21 cellular contexts compared by ENCODE assay signal in genomic region chr5:158471179-158471924, GRCh38.
DNase-seq lines count a peak whose midpoint lies in the region; ATAC-seq lines count a peak whose summit lies in the region.
"Had no signal": no experiment of that assay in that cellular context is flagged by ENCODE, and none has a peak within 500 bp of the region (broad histone marks: within the 10 kb centered on the region; RNA-seq: fewer than 3 reads in every experiment).

No MANE protein-coding gene starts in this region.

- no peak overlapping the region for H3K27ac Mint-ChIP-seq in activated T-helper 17 cell treated with anti-CD3 and anti-CD28 coated beads, Interleukin-2, amount 50 U/mL, for 72 hours
- H3K27ac Mint-ChIP-seq: activated CD4-positive, alpha-beta memory T cell treated with anti-CD3 and anti-CD28 coated beads, Interleukin-2, amount 10 ng/mL, durations not matched to agents 7 days and 5 days; activated naive CD8-positive, alpha-beta T cell treated with anti-CD3 and anti-CD28 coated beads, Interleukin-2, amount 50 U/mL, for 24 hours; CD4-positive, alpha-beta T cell had no signal

- peaks cover 7% of the 10 kb centered on the region for H3K27me3 Mint-ChIP-seq in activated T-helper 17 cell treated with anti-CD3 and anti-CD28 coated beads, Interleukin-2, amount 50 U/mL, for 72 hours
- H3K27me3 Mint-ChIP-seq: activated CD4-positive, alpha-beta memory T cell treated with anti-CD3 and anti-CD28 coated beads, Interleukin-2, amount 10 ng/mL, durations not matched to agents 7 days and 5 days; activated naive CD8-positive, alpha-beta T cell treated with anti-CD3 and anti-CD28 coated beads, Interleukin-2, amount 50 U/mL, for 24 hours; CD4-positive, alpha-beta T cell had no signal

- no peak for ATAC-seq in activated T-helper 17 cell treated with anti-CD3 and anti-CD28 coated beads, Interleukin-2, amount 50 U/mL, for 72 hours (replicated peaks)
- ATAC-seq in GM18498 (IDR thresholded peaks at IDR 0.05; ENCODE audit: unreplicated experiment): no peak
- ATAC-seq: activated naive CD8-positive, alpha-beta T cell treated with anti-CD3 and anti-CD28 coated beads, Interleukin-2, amount 50 U/mL, for 24 hours; foreskin keratinocyte; lower lobe of right lung; mucosa of descending colon had no signal

- H3K4me1 Mint-ChIP-seq in activated T-helper 17 cell treated with anti-CD3 and anti-CD28 coated beads, Interleukin-2, amount 50 U/mL, for 72 hours: no peaks in the 10 kb centered on the region
- H3K4me1 Mint-ChIP-seq: activated CD4-positive, alpha-beta memory T cell treated with anti-CD3 and anti-CD28 coated beads, Interleukin-2, amount 10 ng/mL, durations not matched to agents 7 days and 5 days had no signal

- H3K36me3 Mint-ChIP-seq in activated T-helper 17 cell treated with anti-CD3 and anti-CD28 coated beads, Interleukin-2, amount 50 U/mL, for 72 hours (ENCODE audit: low read depth): no peaks in the 10 kb centered on the region

- H3K9me3 Mint-ChIP-seq in activated T-helper 17 cell treated with anti-CD3 and anti-CD28 coated beads, Interleukin-2, amount 50 U/mL, for 72 hours: no peaks in the 10 kb centered on the region
- H3K9me3 Mint-ChIP-seq: activated CD4-positive, alpha-beta memory T cell treated with anti-CD3 and anti-CD28 coated beads, Interleukin-2, amount 10 ng/mL, durations not matched to agents 7 days and 5 days; CD4-positive, alpha-beta T cell had no signal

- no peak overlapping the region for H3K4me3 Mint-ChIP-seq in activated T-helper 17 cell treated with anti-CD3 and anti-CD28 coated beads, Interleukin-2, amount 50 U/mL, for 72 hours
- H3K4me3 Mint-ChIP-seq: activated CD4-positive, alpha-beta memory T cell treated with anti-CD3 and anti-CD28 coated beads, Interleukin-2, amount 10 ng/mL, durations not matched to agents 7 days and 5 days; activated naive CD8-positive, alpha-beta T cell treated with anti-CD3 and anti-CD28 coated beads, Interleukin-2, amount 50 U/mL, for 24 hours; CD4-positive, alpha-beta T cell had no signal

- DNase-seq in DMS 273 treated with DMSO at 0.1 percent for 48 hours (lab: John Stamatoyannopoulos, UW) (peak; percentile 19), NCI-H1105 (lab: John Stamatoyannopoulos, UW) (peak; percentile 46), NCI-H69 (lab: John Stamatoyannopoulos, UW) (peak; percentile 41), mucosa of gallbladder (ENCODE audit: low spot score) (peak; percentile 77), AML-193 (lab: John Stamatoyannopoulos, UW) (no peak)
- DNase-seq: activated CD4-positive, alpha-beta memory T cell treated with anti-CD3 and anti-CD28 coated beads, Interleukin-2, amount 10 ng/mL, durations not matched to agents 7 days and 5 days; activated CD4-positive, CD25-positive, alpha-beta regulatory T cell; activated effector memory CD4-positive, alpha-beta T cell treated with anti-CD3 and anti-CD28 coated beads, Interleukin-2, amount 50 U/mL, for 16 hours; activated naive CD8-positive, alpha-beta T cell treated with anti-CD3 and anti-CD28 coated beads, Interleukin-2, amount 50 U/mL, for 24 hours; CD4-positive, alpha-beta T cell; effector CD8-positive, alpha-beta T cell; foreskin keratinocyte; hippocampal formation; lower lobe of right lung; mucosa of descending colon; NCI-H345; stimulated activated CD4-positive, alpha-beta T cell treated with anti-CD3 and anti-CD28 coated beads, Interleukin-1b, Interleukin-23, amount 100 ng/mL, for 48 hours; substantia nigra; T-helper 9 cell had no signal

Comparison
In these comparisons a context has a peak if more than half of its experiments do, and no peak if none do; other contexts are left out.
1. DNase-seq: peak in DMS 273 treated with DMSO at 0.1 percent for 48 hours (single experiment), NCI-H1105 (single experiment), NCI-H69 (single experiment) and mucosa of gallbladder (single experiment); none in AML-193 (0 of 2).